1 cellular context compared by ENCODE assay signal in genomic region chr19:19444694-19445155, GRCh38.
TF ChIP-seq lines count a peak whose summit lies in the region.

No MANE protein-coding gene starts in this region.

TF ChIP-seq in K562, 482 proteins besides CTCF, POLR2A, EP300 and RAD21 (continued from another document and continues in another):
- TF ChIP-seq, protein P1, sequence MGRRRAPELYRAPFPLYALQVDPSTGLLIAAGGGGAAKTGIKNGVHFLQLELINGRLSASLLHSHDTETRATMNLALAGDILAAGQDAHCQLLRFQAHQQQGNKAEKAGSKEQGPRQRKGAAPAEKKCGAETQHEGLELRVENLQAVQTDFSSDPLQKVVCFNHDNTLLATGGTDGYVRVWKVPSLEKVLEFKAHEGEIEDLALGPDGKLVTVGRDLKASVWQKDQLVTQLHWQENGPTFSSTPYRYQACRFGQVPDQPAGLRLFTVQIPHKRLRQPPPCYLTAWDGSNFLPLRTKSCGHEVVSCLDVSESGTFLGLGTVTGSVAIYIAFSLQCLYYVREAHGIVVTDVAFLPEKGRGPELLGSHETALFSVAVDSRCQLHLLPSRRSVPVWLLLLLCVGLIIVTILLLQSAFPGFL (CRISPR knock-in tag; IDR thresholded peaks at IDR 0.05), result no peak
- TF ChIP-seq XRCC5 (IDR thresholded peaks at IDR 0.05; ENCODE audit: low read depth, low read length) (peak; percentile 45), E2F8 (IDR thresholded peaks at IDR 0.05; ENCODE audit: low read depth, partially characterized antibody) (no peak), CBX2 (IDR thresholded peaks at IDR 0.05; ENCODE audit: insufficient read depth, low read length, poor library complexity, severe bottlenecking) (no peak), CHD2 (IDR thresholded peaks at IDR 0.05; ENCODE audit: low read depth, low read length) (no peak), LARP7 (IDR thresholded peaks at IDR 0.05) (no peak), ZSCAN29 (IDR thresholded peaks at IDR 0.05) (no peak), HLTF (IDR thresholded peaks at IDR 0.05) (no peak), KDM4B (IDR thresholded peaks at IDR 0.05; ENCODE audit: borderline replicate concordance in 2 of 2, low read depth in 1 of 2) (no peak), MCM7 (IDR thresholded peaks at IDR 0.05) (no peak), ETV5 (CRISPR knock-in tag; IDR thresholded peaks at IDR 0.05; ENCODE audit: low read depth) (peak; percentile 69; the same call in 1 of the 2 replicates), ZC3H4 (CRISPR knock-in tag; IDR thresholded peaks at IDR 0.05; ENCODE audit: borderline replicate concordance) (no peak), C11orf30 (IDR thresholded peaks at IDR 0.05; ENCODE audit: low read depth) (peak; percentile 78), TAF1 (IDR thresholded peaks at IDR 0.05; ENCODE audit: control insufficient read depth, extremely low read depth, insufficient read depth, low read length, severe bottlenecking) (no peak)
- TF ChIP-seq, protein P2, sequence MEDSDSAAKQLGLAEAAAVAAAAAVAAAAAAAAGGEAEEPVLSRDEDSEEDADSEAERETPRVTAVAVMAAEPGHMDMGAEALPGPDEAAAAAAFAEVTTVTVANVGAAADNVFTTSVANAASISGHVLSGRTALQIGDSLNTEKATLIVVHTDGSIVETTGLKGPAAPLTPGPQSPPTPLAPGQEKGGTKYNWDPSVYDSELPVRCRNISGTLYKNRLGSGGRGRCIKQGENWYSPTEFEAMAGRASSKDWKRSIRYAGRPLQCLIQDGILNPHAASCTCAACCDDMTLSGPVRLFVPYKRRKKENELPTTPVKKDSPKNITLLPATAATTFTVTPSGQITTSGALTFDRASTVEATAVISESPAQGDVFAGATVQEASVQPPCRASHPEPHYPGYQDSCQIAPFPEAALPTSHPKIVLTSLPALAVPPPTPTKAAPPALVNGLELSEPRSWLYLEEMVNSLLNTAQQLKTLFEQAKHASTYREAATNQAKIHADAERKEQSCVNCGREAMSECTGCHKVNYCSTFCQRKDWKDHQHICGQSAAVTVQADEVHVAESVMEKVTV (CRISPR knock-in tag; IDR thresholded peaks at IDR 0.05), result no peak
- TF ChIP-seq, protein P3, sequence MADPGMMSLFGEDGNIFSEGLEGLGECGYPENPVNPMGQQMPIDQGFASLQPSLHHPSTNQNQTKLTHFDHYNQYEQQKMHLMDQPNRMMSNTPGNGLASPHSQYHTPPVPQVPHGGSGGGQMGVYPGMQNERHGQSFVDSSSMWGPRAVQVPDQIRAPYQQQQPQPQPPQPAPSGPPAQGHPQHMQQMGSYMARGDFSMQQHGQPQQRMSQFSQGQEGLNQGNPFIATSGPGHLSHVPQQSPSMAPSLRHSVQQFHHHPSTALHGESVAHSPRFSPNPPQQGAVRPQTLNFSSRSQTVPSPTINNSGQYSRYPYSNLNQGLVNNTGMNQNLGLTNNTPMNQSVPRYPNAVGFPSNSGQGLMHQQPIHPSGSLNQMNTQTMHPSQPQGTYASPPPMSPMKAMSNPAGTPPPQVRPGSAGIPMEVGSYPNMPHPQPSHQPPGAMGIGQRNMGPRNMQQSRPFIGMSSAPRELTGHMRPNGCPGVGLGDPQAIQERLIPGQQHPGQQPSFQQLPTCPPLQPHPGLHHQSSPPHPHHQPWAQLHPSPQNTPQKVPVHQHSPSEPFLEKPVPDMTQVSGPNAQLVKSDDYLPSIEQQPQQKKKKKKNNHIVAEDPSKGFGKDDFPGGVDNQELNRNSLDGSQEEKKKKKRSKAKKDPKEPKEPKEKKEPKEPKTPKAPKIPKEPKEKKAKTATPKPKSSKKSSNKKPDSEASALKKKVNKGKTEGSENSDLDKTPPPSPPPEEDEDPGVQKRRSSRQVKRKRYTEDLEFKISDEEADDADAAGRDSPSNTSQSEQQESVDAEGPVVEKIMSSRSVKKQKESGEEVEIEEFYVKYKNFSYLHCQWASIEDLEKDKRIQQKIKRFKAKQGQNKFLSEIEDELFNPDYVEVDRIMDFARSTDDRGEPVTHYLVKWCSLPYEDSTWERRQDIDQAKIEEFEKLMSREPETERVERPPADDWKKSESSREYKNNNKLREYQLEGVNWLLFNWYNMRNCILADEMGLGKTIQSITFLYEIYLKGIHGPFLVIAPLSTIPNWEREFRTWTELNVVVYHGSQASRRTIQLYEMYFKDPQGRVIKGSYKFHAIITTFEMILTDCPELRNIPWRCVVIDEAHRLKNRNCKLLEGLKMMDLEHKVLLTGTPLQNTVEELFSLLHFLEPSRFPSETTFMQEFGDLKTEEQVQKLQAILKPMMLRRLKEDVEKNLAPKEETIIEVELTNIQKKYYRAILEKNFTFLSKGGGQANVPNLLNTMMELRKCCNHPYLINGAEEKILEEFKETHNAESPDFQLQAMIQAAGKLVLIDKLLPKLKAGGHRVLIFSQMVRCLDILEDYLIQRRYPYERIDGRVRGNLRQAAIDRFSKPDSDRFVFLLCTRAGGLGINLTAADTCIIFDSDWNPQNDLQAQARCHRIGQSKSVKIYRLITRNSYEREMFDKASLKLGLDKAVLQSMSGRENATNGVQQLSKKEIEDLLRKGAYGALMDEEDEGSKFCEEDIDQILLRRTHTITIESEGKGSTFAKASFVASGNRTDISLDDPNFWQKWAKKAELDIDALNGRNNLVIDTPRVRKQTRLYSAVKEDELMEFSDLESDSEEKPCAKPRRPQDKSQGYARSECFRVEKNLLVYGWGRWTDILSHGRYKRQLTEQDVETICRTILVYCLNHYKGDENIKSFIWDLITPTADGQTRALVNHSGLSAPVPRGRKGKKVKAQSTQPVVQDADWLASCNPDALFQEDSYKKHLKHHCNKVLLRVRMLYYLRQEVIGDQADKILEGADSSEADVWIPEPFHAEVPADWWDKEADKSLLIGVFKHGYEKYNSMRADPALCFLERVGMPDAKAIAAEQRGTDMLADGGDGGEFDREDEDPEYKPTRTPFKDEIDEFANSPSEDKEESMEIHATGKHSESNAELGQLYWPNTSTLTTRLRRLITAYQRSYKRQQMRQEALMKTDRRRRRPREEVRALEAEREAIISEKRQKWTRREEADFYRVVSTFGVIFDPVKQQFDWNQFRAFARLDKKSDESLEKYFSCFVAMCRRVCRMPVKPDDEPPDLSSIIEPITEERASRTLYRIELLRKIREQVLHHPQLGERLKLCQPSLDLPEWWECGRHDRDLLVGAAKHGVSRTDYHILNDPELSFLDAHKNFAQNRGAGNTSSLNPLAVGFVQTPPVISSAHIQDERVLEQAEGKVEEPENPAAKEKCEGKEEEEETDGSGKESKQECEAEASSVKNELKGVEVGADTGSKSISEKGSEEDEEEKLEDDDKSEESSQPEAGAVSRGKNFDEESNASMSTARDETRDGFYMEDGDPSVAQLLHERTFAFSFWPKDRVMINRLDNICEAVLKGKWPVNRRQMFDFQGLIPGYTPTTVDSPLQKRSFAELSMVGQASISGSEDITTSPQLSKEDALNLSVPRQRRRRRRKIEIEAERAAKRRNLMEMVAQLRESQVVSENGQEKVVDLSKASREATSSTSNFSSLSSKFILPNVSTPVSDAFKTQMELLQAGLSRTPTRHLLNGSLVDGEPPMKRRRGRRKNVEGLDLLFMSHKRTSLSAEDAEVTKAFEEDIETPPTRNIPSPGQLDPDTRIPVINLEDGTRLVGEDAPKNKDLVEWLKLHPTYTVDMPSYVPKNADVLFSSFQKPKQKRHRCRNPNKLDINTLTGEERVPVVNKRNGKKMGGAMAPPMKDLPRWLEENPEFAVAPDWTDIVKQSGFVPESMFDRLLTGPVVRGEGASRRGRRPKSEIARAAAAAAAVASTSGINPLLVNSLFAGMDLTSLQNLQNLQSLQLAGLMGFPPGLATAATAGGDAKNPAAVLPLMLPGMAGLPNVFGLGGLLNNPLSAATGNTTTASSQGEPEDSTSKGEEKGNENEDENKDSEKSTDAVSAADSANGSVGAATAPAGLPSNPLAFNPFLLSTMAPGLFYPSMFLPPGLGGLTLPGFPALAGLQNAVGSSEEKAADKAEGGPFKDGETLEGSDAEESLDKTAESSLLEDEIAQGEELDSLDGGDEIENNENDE (IDR thresholded peaks at IDR 0.05; ENCODE audit: low read depth, low read length), result no peak
- TF ChIP-seq, protein P4, sequence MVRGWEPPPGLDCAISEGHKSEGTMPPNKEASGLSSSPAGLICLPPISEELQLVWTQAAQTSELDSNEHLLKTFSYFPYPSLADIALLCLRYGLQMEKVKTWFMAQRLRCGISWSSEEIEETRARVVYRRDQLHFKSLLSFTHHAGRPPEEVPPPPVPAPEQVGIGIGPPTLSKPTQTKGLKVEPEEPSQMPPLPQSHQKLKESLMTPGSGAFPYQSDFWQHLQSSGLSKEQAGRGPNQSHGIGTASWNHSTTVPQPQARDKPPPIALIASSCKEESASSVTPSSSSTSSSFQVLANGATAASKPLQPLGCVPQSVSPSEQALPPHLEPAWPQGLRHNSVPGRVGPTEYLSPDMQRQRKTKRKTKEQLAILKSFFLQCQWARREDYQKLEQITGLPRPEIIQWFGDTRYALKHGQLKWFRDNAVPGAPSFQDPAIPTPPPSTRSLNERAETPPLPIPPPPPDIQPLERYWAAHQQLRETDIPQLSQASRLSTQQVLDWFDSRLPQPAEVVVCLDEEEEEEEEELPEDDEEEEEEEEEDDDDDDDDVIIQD (CRISPR knock-in tag; IDR thresholded peaks at IDR 0.05), result no peak
- TF ChIP-seq, protein P5, sequence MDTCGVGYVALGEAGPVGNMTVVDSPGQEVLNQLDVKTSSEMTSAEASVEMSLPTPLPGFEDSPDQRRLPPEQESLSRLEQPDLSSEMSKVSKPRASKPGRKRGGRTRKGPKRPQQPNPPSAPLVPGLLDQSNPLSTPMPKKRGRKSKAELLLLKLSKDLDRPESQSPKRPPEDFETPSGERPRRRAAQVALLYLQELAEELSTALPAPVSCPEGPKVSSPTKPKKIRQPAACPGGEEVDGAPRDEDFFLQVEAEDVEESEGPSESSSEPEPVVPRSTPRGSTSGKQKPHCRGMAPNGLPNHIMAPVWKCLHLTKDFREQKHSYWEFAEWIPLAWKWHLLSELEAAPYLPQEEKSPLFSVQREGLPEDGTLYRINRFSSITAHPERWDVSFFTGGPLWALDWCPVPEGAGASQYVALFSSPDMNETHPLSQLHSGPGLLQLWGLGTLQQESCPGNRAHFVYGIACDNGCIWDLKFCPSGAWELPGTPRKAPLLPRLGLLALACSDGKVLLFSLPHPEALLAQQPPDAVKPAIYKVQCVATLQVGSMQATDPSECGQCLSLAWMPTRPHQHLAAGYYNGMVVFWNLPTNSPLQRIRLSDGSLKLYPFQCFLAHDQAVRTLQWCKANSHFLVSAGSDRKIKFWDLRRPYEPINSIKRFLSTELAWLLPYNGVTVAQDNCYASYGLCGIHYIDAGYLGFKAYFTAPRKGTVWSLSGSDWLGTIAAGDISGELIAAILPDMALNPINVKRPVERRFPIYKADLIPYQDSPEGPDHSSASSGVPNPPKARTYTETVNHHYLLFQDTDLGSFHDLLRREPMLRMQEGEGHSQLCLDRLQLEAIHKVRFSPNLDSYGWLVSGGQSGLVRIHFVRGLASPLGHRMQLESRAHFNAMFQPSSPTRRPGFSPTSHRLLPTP (IDR thresholded peaks at IDR 0.05; ENCODE audit: borderline replicate concordance, extremely low read depth, insufficient read length), result no peak
- TF ChIP-seq, protein P6, sequence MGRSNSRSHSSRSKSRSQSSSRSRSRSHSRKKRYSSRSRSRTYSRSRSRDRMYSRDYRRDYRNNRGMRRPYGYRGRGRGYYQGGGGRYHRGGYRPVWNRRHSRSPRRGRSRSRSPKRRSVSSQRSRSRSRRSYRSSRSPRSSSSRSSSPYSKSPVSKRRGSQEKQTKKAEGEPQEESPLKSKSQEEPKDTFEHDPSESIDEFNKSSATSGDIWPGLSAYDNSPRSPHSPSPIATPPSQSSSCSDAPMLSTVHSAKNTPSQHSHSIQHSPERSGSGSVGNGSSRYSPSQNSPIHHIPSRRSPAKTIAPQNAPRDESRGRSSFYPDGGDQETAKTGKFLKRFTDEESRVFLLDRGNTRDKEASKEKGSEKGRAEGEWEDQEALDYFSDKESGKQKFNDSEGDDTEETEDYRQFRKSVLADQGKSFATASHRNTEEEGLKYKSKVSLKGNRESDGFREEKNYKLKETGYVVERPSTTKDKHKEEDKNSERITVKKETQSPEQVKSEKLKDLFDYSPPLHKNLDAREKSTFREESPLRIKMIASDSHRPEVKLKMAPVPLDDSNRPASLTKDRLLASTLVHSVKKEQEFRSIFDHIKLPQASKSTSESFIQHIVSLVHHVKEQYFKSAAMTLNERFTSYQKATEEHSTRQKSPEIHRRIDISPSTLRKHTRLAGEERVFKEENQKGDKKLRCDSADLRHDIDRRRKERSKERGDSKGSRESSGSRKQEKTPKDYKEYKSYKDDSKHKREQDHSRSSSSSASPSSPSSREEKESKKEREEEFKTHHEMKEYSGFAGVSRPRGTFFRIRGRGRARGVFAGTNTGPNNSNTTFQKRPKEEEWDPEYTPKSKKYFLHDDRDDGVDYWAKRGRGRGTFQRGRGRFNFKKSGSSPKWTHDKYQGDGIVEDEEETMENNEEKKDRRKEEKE (IDR thresholded peaks at IDR 0.05; ENCODE audit: borderline replicate concordance in 1 of 2, control insufficient read depth in 1 of 2, low read depth in 2 of 2, low read length in 1 of 2), result no peak
- TF ChIP-seq, protein P7, sequence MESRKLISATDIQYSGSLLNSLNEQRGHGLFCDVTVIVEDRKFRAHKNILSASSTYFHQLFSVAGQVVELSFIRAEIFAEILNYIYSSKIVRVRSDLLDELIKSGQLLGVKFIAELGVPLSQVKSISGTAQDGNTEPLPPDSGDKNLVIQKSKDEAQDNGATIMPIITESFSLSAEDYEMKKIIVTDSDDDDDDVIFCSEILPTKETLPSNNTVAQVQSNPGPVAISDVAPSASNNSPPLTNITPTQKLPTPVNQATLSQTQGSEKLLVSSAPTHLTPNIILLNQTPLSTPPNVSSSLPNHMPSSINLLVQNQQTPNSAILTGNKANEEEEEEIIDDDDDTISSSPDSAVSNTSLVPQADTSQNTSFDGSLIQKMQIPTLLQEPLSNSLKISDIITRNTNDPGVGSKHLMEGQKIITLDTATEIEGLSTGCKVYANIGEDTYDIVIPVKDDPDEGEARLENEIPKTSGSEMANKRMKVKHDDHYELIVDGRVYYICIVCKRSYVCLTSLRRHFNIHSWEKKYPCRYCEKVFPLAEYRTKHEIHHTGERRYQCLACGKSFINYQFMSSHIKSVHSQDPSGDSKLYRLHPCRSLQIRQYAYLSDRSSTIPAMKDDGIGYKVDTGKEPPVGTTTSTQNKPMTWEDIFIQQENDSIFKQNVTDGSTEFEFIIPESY (CRISPR knock-in tag; IDR thresholded peaks at IDR 0.05), result 0 out of 2 replicates have a peak, but pooled peaks have one; percentile 45
